Comparison of ENCODE assay signal across 36 cellular contexts in genomic region chr1:10438677-10439163, GRCh38. TPM values are rescaled to one million over a fixed set of nuclear protein-coding genes. Genes with fewer than 3 reads are reported as not detected.
A peak's percentile ranks its signal among the peaks of the same experiment; 100 is the strongest.
DNase-seq lines count a peak whose midpoint lies in the region; ATAC-seq, FAIRE-seq and TF ChIP-seq lines count a peak whose summit lies in the region.
"Had no signal": no experiment of that assay in that cellular context is flagged by ENCODE, and none has a peak within 500 bp of the region (broad histone marks: within the 10 kb centered on the region; RNA-seq: fewer than 3 reads in every experiment).

No MANE protein-coding gene starts in this region.

- H3K4me1 ChIP-seq in A549 = no peaks in the 10 kb centered on the region
- H3K4me1 ChIP-seq in BE2C = no peaks in the 10 kb centered on the region
- H3K4me1 ChIP-seq: Caco-2, esophagus muscularis mucosa, Peyer's patch, psoas muscle had no signal

- no peaks in the 10 kb centered on the region for H3K36me3 ChIP-seq in BE2C
- H3K36me3 ChIP-seq: brain microvascular endothelial cell, Peyer's patch had no signal

- ATAC-seq in A549 (peak in 1 of 2 experiments; percentile 28; a peak in 1 of 6 replicates), HG03108 (IDR thresholded peaks at IDR 0.05; ENCODE audit: unreplicated experiment) (no peak)
- ATAC-seq: activated T-helper 17 cell treated with anti-CD3 and anti-CD28 coated beads, Interleukin-2, amount 50 U/mL, for 72 hours; foreskin keratinocyte; mucosa of descending colon; natural killer cell; psoas muscle had no signal

- TF ChIP-seq CTCF in A549 (IDR thresholded peaks at IDR 0.05) = no peak
- TF ChIP-seq CTCF in fibroblast of villous mesenchyme (IDR thresholded peaks at IDR 0.05; ENCODE audit: insufficient read depth, low read depth, low read length) = no peak
- TF ChIP-seq CTCF in BE2C (IDR thresholded peaks at IDR 0.05; ENCODE audit: low read depth, low read length) = no peak

- DNase-seq in A549 (ENCODE audit: low read depth in 1 of 2, low spot score in 1 of 2) (no peak), DMS53 treated with DMSO at 0.1 percent for 48 hours (lab: John Stamatoyannopoulos, UW; ENCODE audit: unreplicated experiment) (peak; percentile 52), NCI-H510A (lab: John Stamatoyannopoulos, UW) (peak; percentile 71), fibroblast of villous mesenchyme (ENCODE audit: low read depth) (peak; percentile 72), DMS153 treated with DMSO at 0.1 percent for 48 hours (lab: John Stamatoyannopoulos, UW; ENCODE audit: unreplicated experiment) (no peak), BE2C (no peak), NCI-H1092 (lab: John Stamatoyannopoulos, UW) (no peak)
- DNase-seq: activated CD4-positive, alpha-beta T cell treated with anti-CD3 and anti-CD28 coated beads for 48 hours; activated naive CD4-positive, alpha-beta T cell treated with anti-CD3 and anti-CD28 coated beads, Interleukin-2, amount 50 U/mL, for 16 hours; brain microvascular endothelial cell; C1 segment of cervical spinal cord; Caco-2; cerebellar nuclear complex; DMS79 treated with DMSO at 0.1 percent for 48 hours; foreskin keratinocyte; GDM1; head of caudate nucleus; HFFc6; MM.1S; mucosa of descending colon; natural killer cell; NCI-H1417 treated with DMSO at 0.1 percent for 48 hours; NCI-H526; Peyer's patch; psoas muscle; SIG-M5; stimulated activated CD4-positive, alpha-beta T cell treated with anti-CD3 and anti-CD28 coated beads, Interleukin-4, amount 100 ng/mL, for 24 hours; trophoblast cell had no signal

- no peaks in the 10 kb centered on the region for H3K27me3 ChIP-seq in BE2C
- H3K27me3 ChIP-seq: brain microvascular endothelial cell, esophagus muscularis mucosa, foreskin keratinocyte, Peyer's patch had no signal

- H3K4me2 ChIP-seq in A549 = no peak overlapping the region
- H3K4me2 ChIP-seq: KMS-11 had no signal

- H3K4me3 ChIP-seq in A549 (no peak overlapping the region), fibroblast of villous mesenchyme (ENCODE audit: low read depth, low read length) (no peak overlapping the region), BE2C (ENCODE audit: low read depth, low read length) (no peak overlapping the region)
- H3K4me3 ChIP-seq: esophagus muscularis mucosa, lung, mucosa of descending colon, Peyer's patch, psoas muscle had no signal

- TF ChIP-seq POLR2A in A549 (IDR thresholded peaks at IDR 0.05; ENCODE audit: low read length) = no peak

- TF ChIP-seq RAD21 in A549 (conservative IDR thresholded peaks at IDR 0.05 in 1 of 2, IDR thresholded peaks at IDR 0.05 in 1 of 2) = no peak

- no peak for FAIRE-seq in A549 (lab: Jason Lieb, UNC)
- FAIRE-seq: endometrium had no signal

- no peak overlapping the region for H3K27ac ChIP-seq in A549
- H3K27ac ChIP-seq: brain microvascular endothelial cell, esophagus muscularis mucosa, foreskin keratinocyte, KMS-11, Peyer's patch, psoas muscle had no signal

- POLR2A ChIA-PET in A549 (lab: Yijun Ruan, JAX) = interaction anchor here (1.5 kb wide), 1 partner anchor 14 kb away, joined by 3 read pairs; no protein-coding TSS in a partner anchor

- H3K9me3 ChIP-seq in A549 (no peaks in the 10 kb centered on the region), BE2C (no peaks in the 10 kb centered on the region)
- H3K9me3 ChIP-seq: Caco-2, esophagus muscularis mucosa, mucosa of descending colon, Peyer's patch, psoas muscle had no signal

- TF ChIP-seq EP300 in A549 (IDR thresholded peaks at IDR 0.05) = no peak

- 56% methylated on average over 7 of the region's 7 CpGs for WGBS in A549 (ENCODE audit: missing lambda C conversion rate)

- CTCF ChIA-PET in A549 (lab: Yijun Ruan, JAX) = interaction anchor here (1.3 to 2.4 kb wide), 3 partner anchors 8 to 62 kb away, joined by 3 to 7 read pairs (median 6); partner anchors contain the start of gene CENPS

TF ChIP-seq in A549, 52 proteins besides CTCF, POLR2A, EP300 and RAD21:
- TF ChIP-seq MAFK (IDR thresholded peaks at IDR 0.05; ENCODE audit: partially characterized antibody) = peak; percentile 38
- TF ChIP-seq ATOH8 (CRISPR knock-in tag; IDR thresholded peaks at IDR 0.05; ENCODE audit: low read depth) = no peak

RNA-seq across cellular contexts. Expression of gene CENPS, which starts 8.5 kb away (rescaled TPM):
- polyA plus RNA-seq in A549 (2011; rRNA removed) = 19.7 and 25.7 TPM in 2 replicates
- polyA plus RNA-seq in A549 (2012; cell fraction: cytosol; rRNA removed) = 15.7 and 17.7 TPM in 2 replicates
- 7.2 and 9.6 TPM in 2 replicates for polyA plus RNA-seq in A549 (2012; cell fraction: nucleus; rRNA removed)
- polyA plus RNA-seq in A549 (2017; fragmentation: RNase III; extraction: RNeasy Plus Mini Kit Qiagen cat#74134 plus additional on column Dnase treatment) = 27.0 to 28.7 TPM (median 27.3 TPM) in 3 replicates
- polyA minus RNA-seq in A549 (2011; rRNA and poly(A)+ RNA removed) = 3.1 and 4.8 TPM in 2 replicates
- 14.2 and 14.7 TPM in 2 replicates for total RNA-seq in fibroblast of villous mesenchyme
- polyA plus RNA-seq in BE2C (2012; ENCODE audit: insufficient read depth, insufficient read length, low read depth) = 8.5 TPM

RNA-seq across cellular contexts. Expression of gene CORT, which starts 11.1 kb away (rescaled TPM):
- 0.11 and 0.30 TPM in 2 replicates for polyA plus RNA-seq in A549 (2011; rRNA removed)
- 0.12 and 0.21 TPM in 2 replicates for polyA plus RNA-seq in A549 (2012; cell fraction: cytosol; rRNA removed)
- polyA plus RNA-seq in A549 (2012; cell fraction: nucleus; rRNA removed) = 0.35 and 0.45 TPM in 2 replicates
- polyA plus RNA-seq in A549 (2017; fragmentation: RNase III; extraction: RNeasy Plus Mini Kit Qiagen cat#74134 plus additional on column Dnase treatment) = 0.08 to 0.20 TPM (median 0.10 TPM) in 3 replicates
- polyA minus RNA-seq in A549 (2011; rRNA and poly(A)+ RNA removed) = 0.24 TPM in 1 of 2 replicates, not detected in the other
- total RNA-seq in fibroblast of villous mesenchyme = 0.32 TPM in 1 of 2 replicates, not detected in the other
- not detected for polyA plus RNA-seq in BE2C (2012; ENCODE audit: insufficient read depth, insufficient read length, low read depth)
- total RNA-seq: Caco-2, kidney epithelial cell, natural killer cell, psoas muscle, subcutaneous adipose tissue had no signal

RNA-seq across cellular contexts. Expression of gene DFFA, which starts 33.6 kb away (rescaled TPM):
- polyA plus RNA-seq in A549 (2011; rRNA removed) (28.5 and 30.0 TPM in 2 replicates), A549 (2017; fragmentation: RNase III; extraction: RNeasy Plus Mini Kit Qiagen cat#74134 plus additional on column Dnase treatment) (28.2 to 31.7 TPM (median 30.1 TPM) in 3 replicates)
- 21.8 and 21.9 TPM in 2 replicates for polyA plus RNA-seq in A549 (2012; cell fraction: cytosol; rRNA removed)
- 11.4 and 13.4 TPM in 2 replicates for polyA plus RNA-seq in A549 (2012; cell fraction: nucleus; rRNA removed)
- 24.1 and 29.3 TPM in 2 replicates for polyA minus RNA-seq in A549 (2011; rRNA and poly(A)+ RNA removed)
- total RNA-seq in fibroblast of villous mesenchyme = 28.7 and 52.2 TPM in 2 replicates
- polyA plus RNA-seq in BE2C (2012; ENCODE audit: insufficient read depth, insufficient read length, low read depth) = 20.6 TPM

RNA-seq across cellular contexts. Expression of gene PEX14, which starts 36.0 kb away (rescaled TPM):
- 4.2 and 7.7 TPM in 2 replicates for polyA plus RNA-seq in A549 (2011; rRNA removed)
- 16.5 and 17.6 TPM in 2 replicates for polyA plus RNA-seq in A549 (2012; cell fraction: cytosol; rRNA removed)
- 22.5 and 28.6 TPM in 2 replicates for polyA plus RNA-seq in A549 (2012; cell fraction: nucleus; rRNA removed)
- polyA plus RNA-seq in A549 (2017; fragmentation: RNase III; extraction: RNeasy Plus Mini Kit Qiagen cat#74134 plus additional on column Dnase treatment) = 12.5 to 15.0 TPM (median 13.5 TPM) in 3 replicates
- polyA minus RNA-seq in A549 (2011; rRNA and poly(A)+ RNA removed) = 5.5 and 5.6 TPM in 2 replicates
- 17.3 and 18.7 TPM in 2 replicates for total RNA-seq in fibroblast of villous mesenchyme
- 33.9 TPM for polyA plus RNA-seq in BE2C (2012; ENCODE audit: insufficient read depth, insufficient read length, low read depth)

RNA-seq across cellular contexts. Expression of gene PGD, which starts 39.9 kb away (rescaled TPM):
- 700 and 1,019 TPM in 2 replicates for polyA plus RNA-seq in A549 (2011; rRNA removed)
- polyA plus RNA-seq in A549 (2012; cell fraction: cytosol; rRNA removed) = 466 and 603 TPM in 2 replicates
- polyA plus RNA-seq in A549 (2012; cell fraction: nucleus; rRNA removed) = 838 and 1,173 TPM in 2 replicates
- 1,427 to 1,758 TPM (median 1,714 TPM) in 3 replicates for polyA plus RNA-seq in A549 (2017; fragmentation: RNase III; extraction: RNeasy Plus Mini Kit Qiagen cat#74134 plus additional on column Dnase treatment)
- polyA minus RNA-seq in A549 (2011; rRNA and poly(A)+ RNA removed) = 897 and 1,005 TPM in 2 replicates
- total RNA-seq in fibroblast of villous mesenchyme = 74.1 and 88.1 TPM in 2 replicates
- polyA plus RNA-seq in BE2C (2012; ENCODE audit: insufficient read depth, insufficient read length, low read depth) = 137 TPM

Comparison
In these comparisons a context has a peak if more than half of its experiments do, and no peak if none do; other contexts are left out.
1. DNase-seq: peak in DMS53 treated with DMSO at 0.1 percent for 48 hours (single experiment), NCI-H510A (single experiment) and fibroblast of villous mesenchyme (single experiment); none in A549 (0 of 2), DMS153 treated with DMSO at 0.1 percent for 48 hours (single experiment), BE2C (single experiment) and NCI-H1092 (single experiment).